28 cellular contexts compared by ENCODE assay signal in the genomic region with DNA sequence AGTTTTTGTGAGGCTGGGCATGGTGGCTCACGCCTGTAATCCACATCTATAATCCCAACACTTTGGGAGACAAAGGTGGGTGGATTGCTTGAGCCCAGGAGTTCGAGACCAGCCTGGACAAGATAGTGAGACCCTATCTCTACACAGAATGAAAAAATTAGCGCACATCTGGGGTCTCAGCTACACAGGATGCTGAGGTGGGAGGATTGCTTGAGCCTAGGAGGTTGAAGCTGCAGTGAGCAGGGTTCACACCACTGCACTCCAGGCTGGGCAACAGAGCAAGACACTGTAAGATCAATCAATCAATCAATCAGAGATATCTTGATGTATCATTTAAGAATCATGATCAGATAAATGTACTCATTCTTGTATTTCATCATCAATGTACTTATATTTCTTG.
"Had no signal": no experiment of that assay in that cellular context is flagged by ENCODE, and none has a peak within 500 bp of the region (broad histone marks: within the 10 kb centered on the region; RNA-seq: fewer than 3 reads in every experiment).

No MANE protein-coding gene starts in this region.

- H3K36me3 ChIP-seq: brain microvascular endothelial cell had no signal

- ATAC-seq: activated T-cell treated with anti-CD3 and anti-CD28 coated beads, Interleukin-2, amount 50 U/mL, for 4 hours; activated T-helper 17 cell treated with anti-CD3 and anti-CD28 coated beads, Interleukin-2, amount 50 U/mL, for 72 hours; esophagus mucosa; heart left ventricle had no signal

- H3K9me3 ChIP-seq: heart left ventricle had no signal

- FAIRE-seq: astrocyte, bronchial epithelial cell, frontal cortex had no signal

- H3K27ac ChIP-seq: brain microvascular endothelial cell, coronary artery, dorsolateral prefrontal cortex, heart left ventricle had no signal

- DNase-seq: activated CD4-positive, alpha-beta memory T cell treated with anti-CD3 and anti-CD28 coated beads, Interleukin-2, amount 10 ng/mL, durations not matched to agents 7 days and 5 days; activated CD4-positive, alpha-beta T cell treated with anti-CD3 and anti-CD28 coated beads for 1 hour; activated CD4-positive, alpha-beta T cell treated with anti-CD3 and anti-CD28 coated beads for 4 hours; activated CD4-positive, alpha-beta T cell treated with anti-CD3 and anti-CD28 coated beads, Interleukin-2, amount 10 ng/mL, durations not matched to agents 7 days and 5 days; activated CD4-positive, alpha-beta T cell treated with anti-CD3 and anti-CD28 coated beads, Interleukin-2, amount 50 U/mL, for 4 hours; activated CD8-positive, alpha-beta memory T cell treated with anti-CD3 and anti-CD28 coated beads, Interleukin-2, amount 50 U/mL, for 48 hours; activated effector memory CD4-positive, alpha-beta T cell treated with Interleukin-2 at 50 U/mL for 16 hours; activated gamma-delta T cell treated with Interleukin-2 at 50 U/mL for 16 hours; activated naive CD4-positive, alpha-beta T cell treated with anti-CD3 and anti-CD28 coated beads, Interleukin-2, amount 50 U/mL, for 16 hours; activated naive CD4-positive, alpha-beta T cell treated with Interleukin-2 at 50 U/mL for 16 hours; activated T-cell treated with anti-CD3 and anti-CD28 coated beads for 4 hours; activated T-cell treated with anti-CD3 and anti-CD28 coated beads, Interleukin-2, amount 50 U/mL, for 4 hours; amniotic stem cell; anterior cingulate cortex; brain microvascular endothelial cell; dorsolateral prefrontal cortex; effector memory CD4-positive, alpha-beta T cell; endodermal cell; foreskin fibroblast; glutamatergic neuron; heart left ventricle; T-helper 2 cell had no signal

- H3K27me3 ChIP-seq: brain microvascular endothelial cell, dorsolateral prefrontal cortex, heart left ventricle had no signal

- H3K4me3 ChIP-seq: coronary artery, dorsolateral prefrontal cortex, heart left ventricle had no signal
